Comparison of ENCODE assay signal across 1 cellular context in the genomic region with DNA sequence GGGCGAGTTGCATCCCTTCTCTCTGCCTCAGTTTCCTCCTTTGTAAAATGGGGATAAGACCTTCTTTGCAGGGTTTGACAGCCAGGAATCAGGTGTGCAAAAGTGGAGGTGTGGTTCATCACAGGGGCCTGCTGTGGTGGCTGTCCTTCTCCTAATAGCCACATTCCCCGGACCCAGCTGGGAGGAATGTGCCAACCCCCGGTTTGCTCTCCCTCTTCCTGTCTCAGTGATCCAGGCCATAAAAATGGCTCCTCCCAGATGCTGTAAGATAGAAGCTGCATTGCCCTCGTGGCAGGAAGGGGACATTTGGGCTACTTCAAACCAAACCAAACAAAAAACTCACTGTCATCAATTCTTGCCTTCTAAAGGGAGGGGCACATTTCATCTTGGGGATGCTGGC.
TF ChIP-seq lines count a peak whose summit lies in the region.

No MANE protein-coding gene starts in this region.

TF ChIP-seq in A549, 52 proteins besides CTCF, POLR2A, EP300 and RAD21:
- peak; percentile 49 for TF ChIP-seq MAFK (IDR thresholded peaks at IDR 0.05; ENCODE audit: partially characterized antibody)
